Comparison of ENCODE assay signal across 12 cellular contexts in the genomic region with DNA sequence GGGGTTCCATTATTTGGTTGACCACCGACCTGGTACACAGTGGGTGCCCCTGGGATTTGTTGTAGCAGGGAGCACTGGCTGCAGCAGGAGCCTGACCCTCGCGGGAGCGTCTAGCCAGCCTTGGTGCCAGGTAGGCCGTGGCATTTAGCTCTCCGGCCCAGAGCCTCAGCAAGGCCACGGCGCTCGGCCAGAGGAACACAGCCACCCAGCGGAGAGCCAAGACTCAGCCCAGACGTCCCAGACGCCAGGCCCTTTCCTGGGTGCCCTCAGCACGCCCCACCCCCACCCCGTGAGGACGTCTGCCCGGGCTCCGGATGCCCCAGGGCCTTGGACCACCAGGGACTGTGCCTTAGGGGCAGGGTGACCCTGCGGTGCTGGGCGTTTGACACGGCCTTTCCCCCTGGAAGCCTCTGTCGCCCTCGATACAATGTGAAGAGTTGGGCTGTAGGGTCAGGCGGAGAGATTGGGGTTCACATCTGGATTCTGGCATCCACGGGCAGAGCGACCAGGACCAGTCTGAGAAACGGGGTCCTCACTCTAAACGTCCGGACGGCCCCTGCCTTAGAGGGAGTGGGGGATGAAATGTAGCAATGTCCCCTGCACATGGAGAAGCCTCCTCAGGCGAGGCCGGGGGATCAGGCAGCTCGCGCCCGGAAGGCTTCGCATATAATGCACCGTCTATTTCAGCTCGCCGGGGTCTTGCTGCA.
A peak's percentile ranks its signal among the peaks of the same experiment; 100 is the strongest.
DNase-seq lines count a peak whose midpoint lies in the region; ATAC-seq and TF ChIP-seq lines count a peak whose summit lies in the region.
"Had no signal": no experiment of that assay in that cellular context is flagged by ENCODE, and none has a peak within 500 bp of the region (broad histone marks: within the 10 kb centered on the region; RNA-seq: fewer than 3 reads in every experiment).

No MANE protein-coding gene starts in this region.

- H3K36me3 Mint-ChIP-seq in MCF 10A (ENCODE audit: insufficient read depth, unreplicated experiment), result peaks cover 7% of the 10 kb centered on the region

- H3K4me2 ChIP-seq in neuronal stem cell (ENCODE audit: insufficient read depth, low read length, poor library complexity, severe bottlenecking), result no peak overlapping the region

- no peaks in the 10 kb centered on the region for H3K79me1 ChIP-seq in neuronal stem cell (ENCODE audit: low read depth, low read length)

- no peak for TF ChIP-seq POLR2A in breast epithelium (IDR thresholded peaks at IDR 0.05)

- H3K4me1 Mint-ChIP-seq in MCF 10A (ENCODE audit: insufficient read depth, unreplicated experiment), result peaks cover 15% of the 10 kb centered on the region

- H2AK5ac ChIP-seq in neuronal stem cell (ENCODE audit: low read depth, low read length), result peak overlapping the region; percentile 93

- H3K27ac ChIP-seq in breast epithelium, result peak overlapping the region; percentile 84 to 90
- H3K27ac ChIP-seq in neuronal stem cell (replicated peaks; ENCODE audit: low read length), result no peak overlapping the region
- H3K27ac ChIP-seq in aorta (ENCODE audit: low read depth in 1 of 2, low read length in 2 of 2), result peak overlapping the region; percentile 73 to 89
- H3K27ac ChIP-seq: foreskin keratinocyte, SK-N-MC, vagina had no signal

- no peak overlapping the region for H3K14ac ChIP-seq in neuronal stem cell (ENCODE audit: low read length)

- H3K27me3 ChIP-seq in breast epithelium (no peaks in the 10 kb centered on the region), neuronal stem cell (ENCODE audit: control insufficient read depth in 3 of 3, insufficient read depth in 3 of 3, low read depth in 1 of 3, low read length in 3 of 3) (peaks cover 0 to 19% (median 18%) of the 10 kb centered on the region in 3 experiments), aorta (ENCODE audit: control insufficient read depth in 1 of 2, insufficient read depth in 2 of 2, low read length in 1 of 2) (no peaks in the 10 kb centered on the region)
- H3K27me3 ChIP-seq: vagina had no signal

- no CpG with 5 or more reads among the region's 38 CpGs for WGBS in neuronal stem cell (ENCODE audit: extremely low coverage in 2 of 2, insufficient read length in 2 of 2, insufficient replicate concordance in 1 of 2), 2 donors
- WGBS in aorta, 2 donors, result 2 to 13% methylated on average over 38 of the region's 38 CpGs

- CTCF ChIA-PET in MCF 10A (lab: Yijun Ruan, JAX), result interaction anchor here (0.6 to 2.7 kb wide), 22 partner anchors 9 to 287 kb away, joined by 3 to 27 read pairs (median 4); no protein-coding TSS in a partner anchor

- peak overlapping the region; percentile 88 for H2BK12ac ChIP-seq in neuronal stem cell (ENCODE audit: low read length)

- H3K27me3 Mint-ChIP-seq in MCF 10A (ENCODE audit: insufficient read depth, unreplicated experiment), result peaks cover 18% of the 10 kb centered on the region

- no peak overlapping the region for H4K8ac ChIP-seq in neuronal stem cell (ENCODE audit: low read depth, low read length)

- H3K23ac ChIP-seq in neuronal stem cell (ENCODE audit: low read depth, low read length, poor library complexity), result peak overlapping the region; percentile 25

- peak overlapping the region; percentile 91 for H3K18ac ChIP-seq in neuronal stem cell (ENCODE audit: low read length)

- POLR2A ChIA-PET in MCF 10A (lab: Yijun Ruan, JAX), result no interaction called here

- no peaks in the 10 kb centered on the region for H3K9me3 Mint-ChIP-seq in MCF 10A (ENCODE audit: unreplicated experiment)
- H3K9me3 Mint-ChIP-seq: activated naive CD4-positive, alpha-beta T cell treated with anti-CD3 and anti-CD28 coated beads for 36 hours had no signal

- H3K9ac ChIP-seq in neuronal stem cell (ENCODE audit: low read depth, low read length, poor library complexity), result peak overlapping the region; percentile 78

- H3K4me3 ChIP-seq in breast epithelium (peak overlapping the region in 2 of 3 donors; percentile 6 to 26), neuronal stem cell (ENCODE audit: low read length in 2 of 2) (no peak overlapping the region), aorta (ENCODE audit: low read length in 2 of 2) (no peak overlapping the region)
- H3K4me3 ChIP-seq: SK-N-MC, vagina had no signal

- no TSS peak for BruUV-seq in MCF 10A (replicated peaks; lab: Mats Ljungman, UMichigan)

- H3K36me3 ChIP-seq in breast epithelium, result no peaks in the 10 kb centered on the region
- H3K36me3 ChIP-seq in neuronal stem cell (replicated peaks in 1 of 2; ENCODE audit: control insufficient read depth in 2 of 2, insufficient read depth in 2 of 2, low read length in 2 of 2), result no peaks in the 10 kb centered on the region
- no peaks in the 10 kb centered on the region for H3K36me3 ChIP-seq in aorta (ENCODE audit: control insufficient read depth in 1 of 2, insufficient read depth in 2 of 2, low read length in 1 of 2)
- H3K36me3 ChIP-seq: vagina had no signal

- H2BK15ac ChIP-seq in neuronal stem cell (ENCODE audit: low read length), result peak overlapping the region; percentile 97

- peak; percentile 48 for ATAC-seq in aorta (ENCODE audit: low FRiP score)
- no peak for ATAC-seq in GM18909 (IDR thresholded peaks at IDR 0.05; ENCODE audit: poor library complexity, unreplicated experiment)

- no peak overlapping the region for H3K4me3 Mint-ChIP-seq in MCF 10A (ENCODE audit: unreplicated experiment)
- H3K4me3 Mint-ChIP-seq: activated naive CD4-positive, alpha-beta T cell treated with anti-CD3 and anti-CD28 coated beads for 36 hours had no signal

- intact Hi-C loops in breast epithelium (cut with DNase I; ENCODE audit: low total_unique reads), result loop anchor here (10.0 kb wide), 1 partner anchor 266 kb away; no protein-coding TSS in a partner anchor
- intact Hi-C loops in MCF 10A (cut with micrococcal nuclease), result loop anchor here (1.0 to 10.0 kb wide), 2 partner anchors 234 to 278 kb away; no protein-coding TSS in a partner anchor
- intact Hi-C loops in cardiac septum (cut with DNase I), result loop anchor here (5.0 to 10.0 kb wide), 3 partner anchors 159 to 234 kb away; partner anchors contain the start of gene ANO1
- intact Hi-C loops in aorta (cut with DNase I), result loop anchor here (2.0 to 10.0 kb wide), 7 partner anchors 66 to 209 kb away; partner anchors contain the start of gene ANO1 (in 2 of the 2)

- H2BK5ac ChIP-seq in neuronal stem cell (ENCODE audit: low read length), result peak overlapping the region; percentile 49

- H3K9me3 ChIP-seq in breast epithelium, result no peaks in the 10 kb centered on the region
- H3K9me3 ChIP-seq in neuronal stem cell (replicated peaks in 1 of 2; ENCODE audit: control insufficient read depth in 2 of 2, insufficient read depth in 1 of 2, low read depth in 1 of 2, low read length in 2 of 2), result no peaks in the 10 kb centered on the region
- H3K9me3 ChIP-seq in aorta (ENCODE audit: control insufficient read depth, low read length), result no peaks in the 10 kb centered on the region
- H3K9me3 ChIP-seq: vagina had no signal

- H2BK120ac ChIP-seq in neuronal stem cell (ENCODE audit: low read depth, low read length), result no peak overlapping the region

- no peak overlapping the region for H4K91ac ChIP-seq in neuronal stem cell (ENCODE audit: low read depth, low read length, poor library complexity)

- peaks cover 15 to 18% of the 10 kb centered on the region in 2 donors for H3K4me1 ChIP-seq in breast epithelium
- H3K4me1 ChIP-seq in neuronal stem cell (ENCODE audit: control insufficient read depth in 2 of 2, insufficient read depth in 1 of 2, low read depth in 1 of 2, low read length in 2 of 2), result peaks cover 0 to 4% of the 10 kb centered on the region in 2 donors
- H3K4me1 ChIP-seq in aorta (ENCODE audit: control insufficient read depth in 1 of 2, insufficient read depth in 2 of 2, low read length in 2 of 2), result no peaks in the 10 kb centered on the region

- no peak overlapping the region for H3K4ac ChIP-seq in neuronal stem cell (ENCODE audit: low read length)

- TF ChIP-seq CTCF in breast epithelium (IDR thresholded peaks at IDR 0.05) (no peak), MCF 10A (IDR thresholded peaks at IDR 0.05; ENCODE audit: unreplicated experiment) (no peak)

- no peak overlapping the region for H3K27ac Mint-ChIP-seq in MCF 10A (ENCODE audit: low read depth, unreplicated experiment)
- H3K27ac Mint-ChIP-seq: activated naive CD4-positive, alpha-beta T cell treated with anti-CD3 and anti-CD28 coated beads for 36 hours had no signal

- DNase-seq in breast epithelium (ENCODE audit: low spot score in 2 of 2) (peak in 1 of 2 donors; percentile 47), MCF 10A (ENCODE audit: unreplicated experiment) (no peak), cardiac septum (ENCODE audit: low spot score) (peak; percentile 49), neuronal stem cell (ENCODE audit: low spot score) (no peak), aorta (peak; percentile 79 to 93), activated gamma-delta T cell (lab: John Stamatoyannopoulos, UW) (no peak), cerebellar cortex (ENCODE audit: low spot score) (no peak)
- DNase-seq: foreskin keratinocyte had no signal

- H2AFZ ChIP-seq in neuronal stem cell (ENCODE audit: low read length), result peak overlapping the region; percentile 52

Comparison
In these comparisons a context has a peak if more than half of its experiments do, and no peak if none do; other contexts are left out.
1. DNase-seq: peak in cardiac septum (single experiment) and aorta (2 of 2); none in MCF 10A (single experiment), neuronal stem cell (single experiment), activated gamma-delta T cell (single experiment) and cerebellar cortex (single experiment).
2. H3K4me3 ChIP-seq: peak in breast epithelium (2 of 3); none in neuronal stem cell (0 of 2) and aorta (0 of 2).